ENCODE assay signal across 24 cellular contexts in the genomic region with DNA sequence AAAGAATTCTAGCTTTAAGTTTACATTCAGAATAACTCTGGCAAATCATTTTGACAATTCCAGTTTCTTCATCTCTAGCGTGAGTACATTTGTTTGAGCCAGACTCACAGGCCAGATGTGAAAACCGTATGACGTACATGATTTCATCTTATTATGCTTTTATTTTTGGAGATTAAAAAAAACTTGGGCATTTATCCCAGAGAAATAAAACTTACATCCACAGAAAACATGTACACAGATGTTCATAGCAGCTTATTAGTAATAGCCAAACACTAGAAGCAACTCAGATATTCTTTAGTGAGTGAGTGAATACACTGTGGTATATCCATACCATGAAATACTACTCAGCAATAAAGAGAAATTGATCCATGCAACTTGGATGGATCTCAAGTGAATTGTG.
DNase-seq lines count a peak whose midpoint lies in the region; ATAC-seq and TF ChIP-seq lines count a peak whose summit lies in the region.
"Had no signal": no experiment of that assay in that cellular context is flagged by ENCODE, and none has a peak within 500 bp of the region (broad histone marks: within the 10 kb centered on the region; RNA-seq: fewer than 3 reads in every experiment).

No MANE protein-coding gene starts in this region.

- no peaks in the 10 kb centered on the region for H3K27me3 Mint-ChIP-seq in type B pancreatic cell
- no peaks in the 10 kb centered on the region for H3K27me3 Mint-ChIP-seq in activated T-cell treated with anti-CD3 and anti-CD28 coated beads, Interleukin-2, amount 50 U/mL, for 72 hours (ENCODE audit: low read depth)

- peaks cover 7% of the 10 kb centered on the region for H3K9me3 Mint-ChIP-seq in type B pancreatic cell
- H3K9me3 Mint-ChIP-seq in activated T-cell treated with anti-CD3 and anti-CD28 coated beads, Interleukin-2, amount 50 U/mL, for 72 hours: no peaks in the 10 kb centered on the region
- H3K9me3 Mint-ChIP-seq: activated T-helper 2 cell treated with anti-CD3 and anti-CD28 coated beads, Interferon-gamma antibody, Interleukin-2, Interleukin-4, amounts not matched to agents 10 μg/mL and 5 μg/mL and 100 μg/mL, durations not matched to agents 14 hours and 24 hours and 36 hours; CD8-positive, alpha-beta T cell had no signal

- intact Hi-C loops in sciatic nerve (cut with DNase I): no loop called here

- DNase-seq in AG10803 (ENCODE audit: low read depth) (peak; percentile 97), HFF-Myc (ENCODE audit: extremely low read depth, low read depth) (peak; percentile 49), fibroblast of the aortic adventitia (ENCODE audit: low read depth) (peak; percentile 56), sciatic nerve (ENCODE audit: low spot score) (no peak), type B pancreatic cell (ENCODE audit: extremely low spot score, unreplicated experiment) (no peak)
- no peak for DNase-seq in activated naive CD4-positive, alpha-beta T cell treated with anti-CD3 and anti-CD28 coated beads, Interleukin-2, amount 50 U/mL, for 16 hours
- no peak for DNase-seq in activated T-cell treated with anti-CD3 and anti-CD28 coated beads, Interleukin-2, amount 50 U/mL, for 72 hours
- DNase-seq: activated CD4-positive, alpha-beta T cell treated with anti-CD3 and anti-CD28 coated beads, Interleukin-2, amount 50 U/mL, for 48 hours; activated CD8-positive, alpha-beta memory T cell treated with anti-CD3 and anti-CD28 coated beads, Interleukin-2, amount 50 U/mL, for 4 hours; CD8-positive, alpha-beta T cell; dorsolateral prefrontal cortex; Karpas-422; kidney; MV-4-11; NCI-H1694 treated with DMSO at 0.1 percent for 48 hours; NCI-H2171; NCI-H510A treated with DMSO at 0.1 percent for 48 hours; stimulated activated CD4-positive, alpha-beta T cell treated with anti-CD3 and anti-CD28 coated beads, Interleukin-2, amount 100 ng/mL, for 24 hours; T-helper 1 cell had no signal

- no peaks in the 10 kb centered on the region for H3K36me3 Mint-ChIP-seq in type B pancreatic cell
- no peaks in the 10 kb centered on the region for H3K36me3 Mint-ChIP-seq in activated T-cell treated with anti-CD3 and anti-CD28 coated beads, Interleukin-2, amount 50 U/mL, for 72 hours (ENCODE audit: insufficient read depth in 2 of 2)
- H3K36me3 Mint-ChIP-seq: CD8-positive, alpha-beta T cell had no signal

- H3K4me3 Mint-ChIP-seq in type B pancreatic cell: no peak overlapping the region
- no peak overlapping the region for H3K4me3 Mint-ChIP-seq in activated T-cell treated with anti-CD3 and anti-CD28 coated beads, Interleukin-2, amount 50 U/mL, for 72 hours
- H3K4me3 Mint-ChIP-seq: activated naive CD8-positive, alpha-beta T cell; CD8-positive, alpha-beta T cell; GM23338 had no signal

- TF ChIP-seq CTCF in AG10803 (conservative IDR thresholded peaks at IDR 0.05; ENCODE audit: low read length) (no peak), HFF-Myc (IDR thresholded peaks at IDR 0.05; ENCODE audit: low read depth, low read length, missing control alignments) (no peak), fibroblast of the aortic adventitia (IDR thresholded peaks at IDR 0.05; ENCODE audit: insufficient read depth, low read length) (no peak), type B pancreatic cell (conservative IDR thresholded peaks at IDR 0.05) (no peak)

- peak; percentile 75 for ATAC-seq in sciatic nerve
- no peak for ATAC-seq in activated T-cell treated with anti-CD3 and anti-CD28 coated beads, Interleukin-2, amount 50 U/mL, for 72 hours (replicated peaks in 1 of 2)
- ATAC-seq: CD8-positive, alpha-beta T cell; GM23338; Panc1 had no signal

- no peaks in the 10 kb centered on the region for H3K4me1 Mint-ChIP-seq in type B pancreatic cell (ENCODE audit: unreplicated experiment)
- H3K4me1 Mint-ChIP-seq in activated T-cell treated with anti-CD3 and anti-CD28 coated beads, Interleukin-2, amount 50 U/mL, for 72 hours (ENCODE audit: low read depth): no peaks in the 10 kb centered on the region

- H3K27ac Mint-ChIP-seq in type B pancreatic cell: no peak overlapping the region
- no peak overlapping the region for H3K27ac Mint-ChIP-seq in activated T-cell treated with anti-CD3 and anti-CD28 coated beads, Interleukin-2, amount 50 U/mL, for 72 hours
- H3K27ac Mint-ChIP-seq: activated naive CD8-positive, alpha-beta T cell; activated T-helper 2 cell treated with anti-CD3 and anti-CD28 coated beads, Interferon-gamma antibody, Interleukin-2, Interleukin-4, amounts not matched to agents 10 μg/mL and 5 μg/mL and 100 μg/mL, durations not matched to agents 14 hours and 24 hours and 36 hours; CD8-positive, alpha-beta T cell; GM23338 had no signal

- H3K4me3 ChIP-seq in AG10803 (ENCODE audit: low read length) (no peak overlapping the region), HFF-Myc (replicated peaks; ENCODE audit: low read depth, low read length) (no peak overlapping the region), fibroblast of the aortic adventitia (ENCODE audit: low read depth, low read length) (no peak overlapping the region)
- H3K4me3 ChIP-seq: dorsolateral prefrontal cortex, GM23338, smooth muscle cell had no signal

Comparison
In these comparisons a context has a peak if more than half of its experiments do, and no peak if none do; other contexts are left out.
1. DNase-seq: peak in AG10803 (single experiment), HFF-Myc (single experiment) and fibroblast of the aortic adventitia (single experiment); none in sciatic nerve (single experiment), activated naive CD4-positive, alpha-beta T cell treated with anti-CD3 and anti-CD28 coated beads, Interleukin-2, amount 50 U/mL, for 16 hours (single experiment), type B pancreatic cell (single experiment) and activated T-cell treated with anti-CD3 and anti-CD28 coated beads, Interleukin-2, amount 50 U/mL, for 72 hours (0 of 2).